In the genomic region with DNA sequence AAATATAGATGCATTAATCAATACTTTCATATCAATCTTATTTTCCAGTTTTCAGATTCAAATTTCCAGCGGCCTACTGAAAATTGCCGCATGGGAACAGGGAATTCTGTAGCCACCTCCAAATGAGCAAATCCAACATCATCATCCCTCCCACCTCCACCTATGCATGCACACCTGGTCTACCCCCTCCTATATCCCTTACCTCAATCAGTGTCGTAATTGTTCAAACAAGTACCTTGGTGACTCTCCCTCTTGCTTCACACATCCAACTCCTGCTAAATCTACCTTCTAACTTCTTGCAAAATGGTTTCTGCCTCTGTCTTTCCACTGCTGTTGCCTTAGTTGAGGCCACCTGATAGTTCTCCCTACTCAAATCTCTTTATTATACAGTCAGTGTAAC, we compare ENCODE assay signal across 21 cellular contexts.
"Had no signal": no experiment of that assay in that cellular context is flagged by ENCODE, and none has a peak within 500 bp of the region (broad histone marks: within the 10 kb centered on the region; RNA-seq: fewer than 3 reads in every experiment).

No MANE protein-coding gene starts in this region.

- H3K4me2 ChIP-seq: SK-N-SH had no signal

- DNase-seq: KBM-7, MG63, NCI-H1092, NCI-H1105 treated with DMSO at 0.1 percent for 48 hours, NCI-H1417 treated with DMSO at 0.1 percent for 48 hours, NCI-H1694, NCI-H187 treated with DMSO at 0.1 percent for 48 hours, NCI-H2029 treated with DMSO at 0.1 percent for 48 hours, NCI-H2171 treated with DMSO at 0.1 percent for 48 hours, NCI-H345, NCI-H446 treated with DMSO at 0.1 percent for 48 hours, NCI-H524 treated with DMSO at 0.1 percent for 48 hours, NCI-H69, NCI-H774, PC-3, SHP77, SK-N-SH, SW 1271, T-cell had no signal

- H3K27ac ChIP-seq: RWPE1 had no signal

- H3K4me3 ChIP-seq: MG63 had no signal

- H3K36me3 ChIP-seq: MG63 had no signal

- H3K9ac ChIP-seq: SK-N-SH had no signal

- H3K27me3 ChIP-seq: MG63 had no signal

- H3K9me3 ChIP-seq: MG63, SK-N-SH had no signal

- ATAC-seq: Panc1, PC-3, T-cell had no signal
